In the genomic region with DNA sequence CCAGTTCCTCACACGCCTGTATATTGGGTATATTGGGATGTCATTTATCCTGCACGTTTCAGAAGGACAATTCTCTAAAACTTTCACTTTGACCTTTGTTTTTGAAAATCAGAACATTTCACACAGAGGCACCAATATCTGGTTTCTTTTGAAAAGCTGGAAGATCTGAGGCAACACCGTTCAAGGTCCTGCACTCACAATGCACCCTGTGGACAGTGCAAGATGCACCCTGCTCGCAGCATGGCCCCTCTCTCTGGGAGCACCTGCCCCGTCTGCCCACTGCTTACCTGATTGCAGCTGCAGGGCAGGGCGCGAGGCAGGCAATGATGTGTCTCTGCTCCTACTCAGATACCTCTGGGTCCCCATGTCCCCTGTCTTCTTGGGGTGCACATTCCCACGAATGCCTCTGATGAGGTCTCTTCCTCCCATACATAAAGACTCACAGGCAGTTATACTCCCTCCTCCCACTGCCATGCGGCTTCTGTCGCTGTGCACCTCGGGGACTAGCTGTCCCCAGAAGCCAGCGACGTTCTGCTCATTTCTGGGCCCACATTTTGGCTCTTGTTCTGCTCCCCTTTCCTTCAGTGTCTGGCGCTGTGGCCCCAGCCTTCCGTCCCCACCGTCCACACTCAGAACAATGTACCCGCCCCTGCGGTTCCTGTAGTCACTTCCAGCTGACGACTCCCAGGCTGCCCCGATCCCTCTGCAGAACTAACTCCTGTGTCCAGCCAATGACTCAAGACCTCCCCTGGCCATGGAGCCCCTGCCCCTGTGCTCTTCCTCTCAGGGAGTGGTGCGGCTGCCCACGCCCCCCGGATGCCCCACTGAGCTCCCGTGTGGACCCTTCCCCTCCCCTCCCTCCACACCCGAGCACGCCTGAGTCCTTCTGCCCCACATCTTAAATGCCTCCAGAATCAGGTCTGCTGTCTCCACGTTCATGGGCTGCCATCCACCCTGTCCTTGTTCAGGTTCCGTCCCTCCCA, we compare ENCODE assay signal across 29 cellular contexts. TPM values are rescaled to one million over a fixed set of nuclear protein-coding genes. Genes with fewer than 3 reads are reported as not detected.
"Had no signal": no experiment of that assay in that cellular context is flagged by ENCODE, and none has a peak within 500 bp of the region (broad histone marks: within the 10 kb centered on the region; RNA-seq: fewer than 3 reads in every experiment).

Gene OR6B3 (minus strand): TSS at position 349 of the 983 bp plus-strand sequence.

- H3K9me3 Mint-ChIP-seq: activated naive CD4-positive, alpha-beta T cell treated with anti-CD3 and anti-CD28 coated beads, Interleukin-2, amount 50 U/mL, for 72 hours; activated T-cell treated with anti-CD3 and anti-CD28 coated beads, Interleukin-2, amount 50 U/mL, for 24 hours; activated T-helper 17 cell treated with anti-CD3 and anti-CD28 coated beads, Interleukin-2, amount 50 U/mL, for 72 hours; memory B cell; nephron; stimulated activated naive B cell treated with anti-CD40 and anti-IgM and Interleukin-4, amounts not matched to agents 10 μg/mL and 1 μg/mL and 100 μg/mL, for 72 hours had no signal

- H3K36me3 ChIP-seq: ascending aorta, heart left ventricle, thoracic aorta, upper lobe of left lung had no signal

- FAIRE-seq: endometrium, islet of Langerhans, TTC549 had no signal

- DNase-seq: activated CD4-positive, alpha-beta T cell treated with anti-CD3 and anti-CD28 coated beads for 1 hour; activated CD4-positive, alpha-beta T cell treated with anti-CD3 and anti-CD28 coated beads, Interleukin-2, amount 50 U/mL, for 4 hours; activated CD8-positive, alpha-beta memory T cell treated with anti-CD3 and anti-CD28 coated beads for 24 hours; activated CD8-positive, alpha-beta memory T cell treated with anti-CD3 and anti-CD28 coated beads, Interleukin-2, amount 50 U/mL, for 4 hours; activated T-cell treated with anti-CD3 and anti-CD28 coated beads, Interleukin-2, amount 50 U/mL, for 24 hours; effector CD4-positive, alpha-beta T cell; heart left ventricle; left colon; occipital lobe; retina; stimulated activated CD4-positive, alpha-beta T cell treated with anti-CD3 and anti-CD28 coated beads, Interleukin-2, amount 100 ng/mL, for 48 hours; stimulated activated CD8-positive, alpha-beta memory T cell treated with anti-CD3 and anti-CD28 coated beads, Interleukin-4, amount 100 ng/mL, for 48 hours; stimulated activated naive B cell treated with anti-CD40 and anti-IgM and Interleukin-4, amounts not matched to agents 10 μg/mL and 1 μg/mL and 100 μg/mL, for 72 hours; T-helper 1 cell had no signal

- H3K4me1 Mint-ChIP-seq: activated T-helper 17 cell treated with anti-CD3 and anti-CD28 coated beads, Interleukin-2, amount 50 U/mL, for 72 hours; nephron had no signal

- H3K27ac ChIP-seq: ascending aorta, coronary artery, heart left ventricle, thoracic aorta, upper lobe of left lung had no signal

- H3K4me3 Mint-ChIP-seq: activated T-cell treated with anti-CD3 and anti-CD28 coated beads, Interleukin-2, amount 50 U/mL, for 24 hours; activated T-helper 17 cell treated with anti-CD3 and anti-CD28 coated beads, Interleukin-2, amount 50 U/mL, for 72 hours; memory B cell; nephron; stimulated activated naive B cell treated with anti-CD40 and anti-IgM and Interleukin-4, amounts not matched to agents 10 μg/mL and 1 μg/mL and 100 μg/mL, for 72 hours had no signal

- ATAC-seq: activated naive CD4-positive, alpha-beta T cell treated with anti-CD3 and anti-CD28 coated beads, Interleukin-2, amount 50 U/mL, for 72 hours; activated T-helper 17 cell treated with anti-CD3 and anti-CD28 coated beads, Interleukin-2, amount 50 U/mL, for 72 hours; heart left ventricle; left colon; stimulated activated naive B cell treated with anti-CD40 and anti-IgM and Interleukin-4, amounts not matched to agents 10 μg/mL and 1 μg/mL and 100 μg/mL, for 72 hours had no signal

- H3K4me3 ChIP-seq: ascending aorta, coronary artery, heart left ventricle, thoracic aorta, upper lobe of left lung had no signal

- H3K36me3 Mint-ChIP-seq: activated naive CD4-positive, alpha-beta T cell treated with anti-CD3 and anti-CD28 coated beads, Interleukin-2, amount 50 U/mL, for 72 hours; memory B cell; stimulated activated naive B cell treated with anti-CD40 and anti-IgM and Interleukin-4, amounts not matched to agents 10 μg/mL and 1 μg/mL and 100 μg/mL, for 72 hours had no signal

- H3K9me3 ChIP-seq: ascending aorta, heart left ventricle, thoracic aorta, upper lobe of left lung had no signal

- H3K27ac Mint-ChIP-seq: activated naive CD4-positive, alpha-beta T cell treated with anti-CD3 and anti-CD28 coated beads, Interleukin-2, amount 50 U/mL, for 72 hours; activated T-cell treated with anti-CD3 and anti-CD28 coated beads, Interleukin-2, amount 50 U/mL, for 24 hours; activated T-helper 17 cell treated with anti-CD3 and anti-CD28 coated beads, Interleukin-2, amount 50 U/mL, for 72 hours; memory B cell; nephron; stimulated activated naive B cell treated with anti-CD40 and anti-IgM and Interleukin-4, amounts not matched to agents 10 μg/mL and 1 μg/mL and 100 μg/mL, for 72 hours had no signal

- H3K4me1 ChIP-seq: ascending aorta, heart left ventricle, upper lobe of left lung had no signal

- H3K27me3 ChIP-seq: ascending aorta had no signal

RNA-seq across cellular contexts. Expression of gene OR6B3, which starts in this region (rescaled TPM):
- total RNA-seq: activated naive CD4-positive, alpha-beta T cell treated with anti-CD3 and anti-CD28 coated beads, Interleukin-2, amount 50 U/mL, for 72 hours; activated T-helper 17 cell treated with anti-CD3 and anti-CD28 coated beads, Interleukin-2, amount 50 U/mL, for 72 hours; ascending aorta; epithelial cell of proximal tubule; fibroblast of villous mesenchyme; heart left ventricle; left colon; myocyte; occipital lobe; thoracic aorta; upper lobe of left lung had no signal
- polyA plus RNA-seq: adipose tissue, heart left ventricle had no signal
